Comparison of ENCODE assay signal across 1 cellular context in the genomic region with DNA sequence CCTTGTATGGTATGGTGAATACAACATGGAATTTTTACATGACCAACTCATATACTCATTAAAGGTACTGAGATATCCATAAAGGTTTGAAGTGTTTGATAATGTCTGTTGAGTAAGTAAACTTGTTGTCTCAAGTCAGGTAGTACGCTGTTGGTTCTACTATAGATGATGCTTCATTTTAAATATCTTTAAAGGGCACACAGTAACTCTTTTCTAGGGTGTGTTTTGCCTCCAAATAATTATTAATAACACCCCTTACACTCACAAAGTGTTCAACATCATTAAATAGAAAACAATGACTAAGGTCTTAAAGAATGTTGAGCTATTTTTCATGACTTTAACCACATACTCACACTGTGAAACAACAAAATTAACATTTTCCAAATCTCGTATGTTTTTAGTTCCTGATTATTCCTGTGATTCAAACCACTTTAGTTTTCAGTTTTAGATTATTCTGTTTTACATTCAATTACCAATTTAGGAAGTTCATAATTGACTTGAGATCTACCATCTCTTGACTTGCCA.
TF ChIP-seq lines count a peak whose summit lies in the region.

No MANE protein-coding gene starts in this region.

TF ChIP-seq in HepG2, 621 proteins besides CTCF, POLR2A, EP300 and RAD21 (continued from another document):
- TF ChIP-seq TCF7L2 (IDR thresholded peaks at IDR 0.05; ENCODE audit: low read depth, low read length), result no peak
- no peak for TF ChIP-seq SAP130 (CRISPR knock-in tag; IDR thresholded peaks at IDR 0.05; ENCODE audit: low read depth)
- TF ChIP-seq GTF3A (CRISPR knock-in tag; conservative IDR thresholded peaks at IDR 0.05), result no peak
- TF ChIP-seq AHR (CRISPR knock-in tag; IDR thresholded peaks at IDR 0.05), result no peak
- TF ChIP-seq, protein P1, sequence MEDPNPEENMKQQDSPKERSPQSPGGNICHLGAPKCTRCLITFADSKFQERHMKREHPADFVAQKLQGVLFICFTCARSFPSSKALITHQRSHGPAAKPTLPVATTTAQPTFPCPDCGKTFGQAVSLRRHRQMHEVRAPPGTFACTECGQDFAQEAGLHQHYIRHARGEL (CRISPR knock-in tag; IDR thresholded peaks at IDR 0.05), result no peak
- TF ChIP-seq ZNF768 (CRISPR knock-in tag; IDR thresholded peaks at IDR 0.05), result no peak
- TF ChIP-seq, protein P2, sequence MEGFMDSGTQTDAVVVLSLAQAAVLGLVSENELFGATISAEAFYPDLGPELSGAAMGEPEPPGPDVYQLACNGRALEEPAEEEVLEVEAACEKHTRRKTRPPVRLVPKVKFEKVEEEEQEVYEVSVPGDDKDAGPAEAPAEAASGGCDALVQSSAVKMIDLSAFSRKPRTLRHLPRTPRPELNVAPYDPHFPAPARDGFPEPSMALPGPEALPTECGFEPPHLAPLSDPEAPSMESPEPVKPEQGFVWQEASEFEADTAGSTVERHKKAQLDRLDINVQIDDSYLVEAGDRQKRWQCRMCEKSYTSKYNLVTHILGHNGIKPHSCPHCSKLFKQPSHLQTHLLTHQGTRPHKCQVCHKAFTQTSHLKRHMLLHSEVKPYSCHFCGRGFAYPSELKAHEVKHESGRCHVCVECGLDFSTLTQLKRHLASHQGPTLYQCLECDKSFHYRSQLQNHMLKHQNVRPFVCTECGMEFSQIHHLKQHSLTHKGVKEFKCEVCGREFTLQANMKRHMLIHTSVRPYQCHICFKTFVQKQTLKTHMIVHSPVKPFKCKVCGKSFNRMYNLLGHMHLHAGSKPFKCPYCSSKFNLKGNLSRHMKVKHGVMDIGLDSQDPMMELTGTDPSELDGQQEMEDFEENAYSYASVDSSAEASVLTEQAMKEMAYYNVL (CRISPR knock-in tag; IDR thresholded peaks at IDR 0.05; ENCODE audit: borderline replicate concordance), result no peak
